ENCODE assay signal across 8 cellular contexts in the genomic region with DNA sequence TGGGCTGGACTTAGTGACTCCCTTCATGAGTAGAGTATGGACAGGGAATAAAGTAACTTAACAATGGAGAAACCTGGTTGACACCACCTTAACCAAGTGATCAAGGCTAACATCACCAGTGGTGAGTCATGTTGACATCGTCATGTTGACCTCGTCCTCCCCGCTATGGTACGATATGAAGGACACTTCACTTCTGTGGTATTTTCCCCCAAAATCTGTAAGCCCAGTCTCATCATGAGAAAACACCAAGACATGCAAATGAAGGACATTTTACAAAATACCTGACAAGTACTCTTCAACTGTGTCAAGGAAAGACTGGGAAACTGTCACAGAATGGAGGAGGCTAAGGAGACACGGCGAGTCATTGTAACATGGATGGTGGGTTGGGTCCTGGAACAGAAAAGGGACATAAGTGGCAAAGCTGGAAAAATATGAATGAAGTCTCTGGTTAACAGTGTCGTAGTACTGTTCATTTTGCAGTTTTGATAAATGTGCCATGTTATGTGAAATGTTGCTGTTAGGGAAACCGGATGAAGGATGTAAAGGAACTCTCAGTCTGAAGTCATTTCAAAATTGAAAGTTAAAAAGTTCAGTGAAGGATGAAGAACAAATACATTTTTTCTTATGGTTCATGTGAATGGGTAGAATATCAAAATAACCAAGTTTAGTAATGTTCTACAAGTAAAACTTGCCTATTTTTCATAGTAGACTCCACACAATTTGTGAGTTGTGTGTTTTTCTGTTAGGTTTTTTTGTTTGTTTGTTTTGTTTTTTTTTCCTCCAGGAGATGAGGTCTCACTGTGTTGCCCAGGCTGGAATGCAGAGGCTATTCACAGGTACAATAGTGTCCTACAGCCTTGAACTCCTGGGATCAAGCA.
DNase-seq lines count a peak whose midpoint lies in the region; ATAC-seq lines count a peak whose summit lies in the region.

No MANE protein-coding gene starts in this region.

- peak overlapping the region; percentile 57 for H3K4me3 Mint-ChIP-seq in activated T-cell treated with anti-CD3 and anti-CD28 coated beads, Interleukin-2, amount 50 U/mL, for 24 hours
- H3K4me3 Mint-ChIP-seq in activated CD4-positive, alpha-beta T cell treated with anti-CD3 and anti-CD28 coated beads, Interleukin-2, amount 10 ng/mL, durations not matched to agents 7 days and 5 days, result peak overlapping the region; percentile 46
- H3K4me3 Mint-ChIP-seq in stimulated activated effector memory CD8-positive, alpha-beta T cell treated with anti-CD3 and anti-CD28 coated beads, Interleukin-12 subunit alpha, Interleukin-12 subunit beta, amount 100 ng/mL, for 72 hours, result peak overlapping the region; percentile 66

- H3K36me3 Mint-ChIP-seq in activated T-cell treated with anti-CD3 and anti-CD28 coated beads, Interleukin-2, amount 50 U/mL, for 24 hours (ENCODE audit: low read depth), result peaks cover 20% of the 10 kb centered on the region
- H3K36me3 Mint-ChIP-seq in activated CD4-positive, alpha-beta T cell treated with anti-CD3 and anti-CD28 coated beads, Interleukin-2, amount 10 ng/mL, durations not matched to agents 7 days and 5 days (ENCODE audit: low read depth), result peaks cover 22% of the 10 kb centered on the region
- no peaks in the 10 kb centered on the region for H3K36me3 Mint-ChIP-seq in stimulated activated effector memory CD8-positive, alpha-beta T cell treated with anti-CD3 and anti-CD28 coated beads, Interleukin-12 subunit alpha, Interleukin-12 subunit beta, amount 100 ng/mL, for 72 hours

- no peaks in the 10 kb centered on the region for H3K9me3 Mint-ChIP-seq in activated T-cell treated with anti-CD3 and anti-CD28 coated beads, Interleukin-2, amount 50 U/mL, for 24 hours
- H3K9me3 Mint-ChIP-seq in activated CD4-positive, alpha-beta T cell treated with anti-CD3 and anti-CD28 coated beads, Interleukin-2, amount 10 ng/mL, durations not matched to agents 7 days and 5 days, result peaks cover 6% of the 10 kb centered on the region
- no peaks in the 10 kb centered on the region for H3K9me3 Mint-ChIP-seq in stimulated activated effector memory CD8-positive, alpha-beta T cell treated with anti-CD3 and anti-CD28 coated beads, Interleukin-12 subunit alpha, Interleukin-12 subunit beta, amount 100 ng/mL, for 72 hours

- POLR2A ChIA-PET in activated CD4-positive, alpha-beta T cell treated with anti-CD3 and anti-CD28 coated beads, Interleukin-2, amount 10 ng/mL, durations not matched to agents 7 days and 5 days (lab: Charles Lee), result no interaction called here

- CTCF ChIA-PET in activated CD4-positive, alpha-beta T cell treated with anti-CD3 and anti-CD28 coated beads, Interleukin-2, amount 10 ng/mL, durations not matched to agents 7 days and 5 days (lab: Charles Lee), result no interaction called here

- peaks cover 69% of the 10 kb centered on the region for H3K4me1 Mint-ChIP-seq in activated T-cell treated with anti-CD3 and anti-CD28 coated beads, Interleukin-2, amount 50 U/mL, for 24 hours (ENCODE audit: low read depth)
- peaks cover 30% of the 10 kb centered on the region for H3K4me1 Mint-ChIP-seq in activated CD4-positive, alpha-beta T cell treated with anti-CD3 and anti-CD28 coated beads, Interleukin-2, amount 10 ng/mL, durations not matched to agents 7 days and 5 days
- H3K4me1 Mint-ChIP-seq in stimulated activated effector memory CD8-positive, alpha-beta T cell treated with anti-CD3 and anti-CD28 coated beads, Interleukin-12 subunit alpha, Interleukin-12 subunit beta, amount 100 ng/mL, for 72 hours, result peaks cover 42% of the 10 kb centered on the region

- H3K27me3 Mint-ChIP-seq in activated T-cell treated with anti-CD3 and anti-CD28 coated beads, Interleukin-2, amount 50 U/mL, for 24 hours, result no peaks in the 10 kb centered on the region
- H3K27me3 Mint-ChIP-seq in activated CD4-positive, alpha-beta T cell treated with anti-CD3 and anti-CD28 coated beads, Interleukin-2, amount 10 ng/mL, durations not matched to agents 7 days and 5 days, result no peaks in the 10 kb centered on the region

- H3K27ac Mint-ChIP-seq in activated T-cell treated with anti-CD3 and anti-CD28 coated beads, Interleukin-2, amount 50 U/mL, for 24 hours, result peak overlapping the region; percentile 95
- H3K27ac Mint-ChIP-seq in activated CD4-positive, alpha-beta T cell treated with anti-CD3 and anti-CD28 coated beads, Interleukin-2, amount 10 ng/mL, durations not matched to agents 7 days and 5 days, result peak overlapping the region; percentile 6
- peak overlapping the region; percentile 94 for H3K27ac Mint-ChIP-seq in stimulated activated effector memory CD8-positive, alpha-beta T cell treated with anti-CD3 and anti-CD28 coated beads, Interleukin-12 subunit alpha, Interleukin-12 subunit beta, amount 100 ng/mL, for 72 hours

- ATAC-seq in HG02870 (IDR thresholded peaks at IDR 0.05; ENCODE audit: unreplicated experiment), result peak; percentile 88
- ATAC-seq in stimulated activated effector memory CD8-positive, alpha-beta T cell treated with anti-CD3 and anti-CD28 coated beads, Interleukin-12 subunit alpha, Interleukin-12 subunit beta, amount 100 ng/mL, for 72 hours, result peak; percentile 97

- DNase-seq in activated T-cell treated with anti-CD3 and anti-CD28 coated beads, Interleukin-2, amount 50 U/mL, for 24 hours, result no peak
- DNase-seq in activated T-cell treated with anti-CD3 and anti-CD28 coated beads for 4 hours (no peak), GM19238 (ENCODE audit: insufficient read length, low spot score) (no peak), NCI-H774 (lab: John Stamatoyannopoulos, UW) (no peak), midbrain (lab: John Stamatoyannopoulos, UW) (no peak)
- DNase-seq in activated CD4-positive, alpha-beta T cell treated with anti-CD3 and anti-CD28 coated beads, Interleukin-2, amount 10 ng/mL, durations not matched to agents 7 days and 5 days, result no peak
- no peak for DNase-seq in stimulated activated effector memory CD8-positive, alpha-beta T cell treated with anti-CD3 and anti-CD28 coated beads, Interleukin-12 subunit alpha, Interleukin-12 subunit beta, amount 100 ng/mL, for 72 hours (ENCODE audit: low spot score in 2 of 2)

Comparison
In these comparisons a context has a peak if more than half of its experiments do, and no peak if none do; other contexts are left out.
1. H3K27ac Mint-ChIP-seq: peak in every context shown above with its lines; median percentile 95 in activated T-cell treated with anti-CD3 and anti-CD28 coated beads, Interleukin-2, amount 50 U/mL, for 24 hours; 94 in stimulated activated effector memory CD8-positive, alpha-beta T cell treated with anti-CD3 and anti-CD28 coated beads, Interleukin-12 subunit alpha, Interleukin-12 subunit beta, amount 100 ng/mL, for 72 hours; 6 in activated CD4-positive, alpha-beta T cell treated with anti-CD3 and anti-CD28 coated beads, Interleukin-2, amount 10 ng/mL, durations not matched to agents 7 days and 5 days.